ENCODE assay signal across 14 cellular contexts in the genomic region with DNA sequence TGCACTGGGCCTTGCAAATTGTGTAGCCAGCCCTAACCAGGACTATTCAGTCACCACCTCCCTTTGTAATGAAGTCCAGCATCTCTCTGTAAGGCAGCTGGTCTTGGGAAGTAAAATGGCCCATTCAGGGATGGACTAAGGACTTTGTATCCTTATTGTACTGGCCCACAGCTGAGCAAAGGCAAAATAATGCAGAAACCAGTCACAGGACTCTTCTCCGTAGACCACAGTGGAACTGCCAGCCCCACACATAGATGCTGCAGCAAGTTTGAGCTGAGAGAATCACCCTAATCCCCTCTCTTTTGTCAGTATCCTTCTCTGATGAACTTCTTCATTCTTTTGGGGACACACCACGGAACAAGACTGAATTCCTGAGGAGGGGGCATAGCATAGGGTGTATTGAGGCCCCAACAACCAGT.
"Had no signal": no experiment of that assay in that cellular context is flagged by ENCODE, and none has a peak within 500 bp of the region (broad histone marks: within the 10 kb centered on the region; RNA-seq: fewer than 3 reads in every experiment).

No MANE protein-coding gene starts in this region.

- H3K27me3 ChIP-seq: gastrocnemius medialis, transverse colon had no signal

- H3K9me3 ChIP-seq: gastrocnemius medialis, transverse colon had no signal

- ATAC-seq: activated CD4-positive, CD25-positive, alpha-beta regulatory T cell treated with anti-CD3 and anti-CD28 coated beads, Interleukin-2, amount 50 U/mL, for 24 hours; gastrocnemius medialis; natural killer cell had no signal

- DNase-seq: activated CD4-positive, alpha-beta T cell treated with anti-CD3 and anti-CD28 coated beads, Interleukin-2, amount 50 U/mL, for 48 hours; activated gamma-delta T cell; activated naive CD8-positive, alpha-beta T cell treated with anti-CD3 and anti-CD28 coated beads for 36 hours; activated T-cell treated with anti-CD3 and anti-CD28 coated beads, Interleukin-2, amount 50 U/mL, for 48 hours; effector memory CD4-positive, alpha-beta T cell; gastrocnemius medialis; immature natural killer cell; natural killer cell; stimulated activated CD4-positive, alpha-beta T cell treated with anti-CD3 and anti-CD28 coated beads, Interleukin-2, amount 100 ng/mL, for 48 hours; stimulated activated CD8-positive, alpha-beta memory T cell treated with anti-CD3 and anti-CD28 coated beads, Interleukin-4, amount 100 ng/mL, for 48 hours; transverse colon had no signal

- H3K36me3 ChIP-seq: gastrocnemius medialis, transverse colon had no signal

- H3K4me3 Mint-ChIP-seq: activated naive CD8-positive, alpha-beta T cell treated with anti-CD3 and anti-CD28 coated beads for 36 hours; immature natural killer cell; natural killer cell; stimulated activated naive CD8-positive, alpha-beta T cell treated with anti-CD3 and anti-CD28 coated beads, Interleukin-15, Interleukin-2, amounts not matched to agents 100 ng/mL and 50 ng/mL, for 24 hours had no signal

- H3K4me3 ChIP-seq: coronary artery, gastrocnemius medialis, transverse colon had no signal

- H3K27ac Mint-ChIP-seq: activated naive CD8-positive, alpha-beta T cell treated with anti-CD3 and anti-CD28 coated beads for 36 hours; immature natural killer cell; natural killer cell; stimulated activated naive CD8-positive, alpha-beta T cell treated with anti-CD3 and anti-CD28 coated beads, Interleukin-15, Interleukin-2, amounts not matched to agents 100 ng/mL and 50 ng/mL, for 24 hours had no signal

- H3K27ac ChIP-seq: coronary artery, gastrocnemius medialis, transverse colon had no signal

- H3K27me3 Mint-ChIP-seq: activated naive CD8-positive, alpha-beta T cell treated with anti-CD3 and anti-CD28 coated beads for 36 hours; stimulated activated naive CD8-positive, alpha-beta T cell treated with anti-CD3 and anti-CD28 coated beads, Interleukin-15, Interleukin-2, amounts not matched to agents 100 ng/mL and 50 ng/mL, for 24 hours had no signal

- H3K9me3 Mint-ChIP-seq: immature natural killer cell; stimulated activated naive CD8-positive, alpha-beta T cell treated with anti-CD3 and anti-CD28 coated beads, Interleukin-15, Interleukin-2, amounts not matched to agents 100 ng/mL and 50 ng/mL, for 24 hours had no signal

- H3K36me3 Mint-ChIP-seq: activated naive CD8-positive, alpha-beta T cell treated with anti-CD3 and anti-CD28 coated beads for 36 hours; immature natural killer cell; natural killer cell had no signal

- H3K4me1 Mint-ChIP-seq: activated naive CD8-positive, alpha-beta T cell treated with anti-CD3 and anti-CD28 coated beads for 36 hours; immature natural killer cell; natural killer cell had no signal
